Comparison of ENCODE assay signal across 9 cellular contexts in genomic region chr7:75596727-75597614, GRCh38.
DNase-seq lines count a peak whose midpoint lies in the region; ATAC-seq and TF ChIP-seq lines count a peak whose summit lies in the region.
"Had no signal": no experiment of that assay in that cellular context is flagged by ENCODE, and none has a peak within 500 bp of the region (broad histone marks: within the 10 kb centered on the region; RNA-seq: fewer than 3 reads in every experiment).

No MANE protein-coding gene starts in this region.

- no peak overlapping the region for H2AFZ ChIP-seq in neural progenitor cell (replicated peaks)

- TF ChIP-seq CTCF in GM13977 (IDR thresholded peaks at IDR 0.05; ENCODE audit: extremely low read depth, insufficient read depth, missing control alignments) (no peak), neural progenitor cell (IDR thresholded peaks at IDR 0.05) (no peak), transverse colon (IDR thresholded peaks at IDR 0.05) (no peak)

- no peaks in the 10 kb centered on the region for H3K9me3 ChIP-seq in neural progenitor cell (ENCODE audit: low read depth)
- no peaks in the 10 kb centered on the region for H3K9me3 ChIP-seq in transverse colon

- no peak overlapping the region for H3K9ac ChIP-seq in neural progenitor cell

- H3K27ac Mint-ChIP-seq in activated T-helper 17 cell treated with anti-CD3 and anti-CD28 coated beads, Interleukin-2, amount 50 U/mL, for 72 hours, result peak overlapping the region; percentile 86
- H3K27ac Mint-ChIP-seq in neural progenitor cell, result no peak overlapping the region

- peak overlapping the region; percentile 45 for H3K4me3 Mint-ChIP-seq in activated T-helper 17 cell treated with anti-CD3 and anti-CD28 coated beads, Interleukin-2, amount 50 U/mL, for 72 hours
- no peak overlapping the region for H3K4me3 Mint-ChIP-seq in neural progenitor cell

- peak; percentile 77 for DNase-seq in GM13977 (ENCODE audit: low spot score)
- no peak for DNase-seq in neural progenitor cell (ENCODE audit: low spot score)
- no peak for DNase-seq in transverse colon
- DNase-seq in GM03348 (ENCODE audit: low spot score), result no peak
- DNase-seq in NCI-H526 (lab: John Stamatoyannopoulos, UW), result no peak
- DNase-seq: NCI-H1092 treated with DMSO at 0.1 percent for 48 hours had no signal

- intact Hi-C loops in transverse colon (cut with DNase I; ENCODE audit: low total_unique reads), result no loop called here

- no peaks in the 10 kb centered on the region for H3K27me3 ChIP-seq in neural progenitor cell
- H3K27me3 ChIP-seq in transverse colon, result no peaks in the 10 kb centered on the region

- no peaks in the 10 kb centered on the region for H3K9me3 Mint-ChIP-seq in activated T-helper 17 cell treated with anti-CD3 and anti-CD28 coated beads, Interleukin-2, amount 50 U/mL, for 72 hours
- no peaks in the 10 kb centered on the region for H3K9me3 Mint-ChIP-seq in neural progenitor cell

- H3K4me1 ChIP-seq in neural progenitor cell (peaks cover 36% of the 10 kb centered on the region), transverse colon (peaks cover 0 to 4% (median 0%) of the 10 kb centered on the region in 4 donors)

- H3K27me3 Mint-ChIP-seq in activated T-helper 17 cell treated with anti-CD3 and anti-CD28 coated beads, Interleukin-2, amount 50 U/mL, for 72 hours, result no peaks in the 10 kb centered on the region
- H3K27me3 Mint-ChIP-seq in neural progenitor cell (ENCODE audit: insufficient read depth, low read depth), result peaks cover 5% of the 10 kb centered on the region

- WGBS in transverse colon (ENCODE audit: low coverage in 1 of 2), 2 donors, result 76 to 83% methylated on average over 1 to 16 of the region's 16 CpGs

- H3K4me2 ChIP-seq in neural progenitor cell, result no peak overlapping the region

- peaks cover 29% of the 10 kb centered on the region for H3K79me2 ChIP-seq in neural progenitor cell (ENCODE audit: low read depth)

- no peak overlapping the region for H3K4me3 ChIP-seq in neural progenitor cell
- no peak overlapping the region for H3K4me3 ChIP-seq in transverse colon
- H3K4me3 ChIP-seq: lung had no signal

- H3K27ac ChIP-seq in neural progenitor cell (peak overlapping the region; percentile 55), transverse colon (no peak overlapping the region)

- peaks cover 7% of the 10 kb centered on the region for H3K36me3 Mint-ChIP-seq in activated T-helper 17 cell treated with anti-CD3 and anti-CD28 coated beads, Interleukin-2, amount 50 U/mL, for 72 hours (ENCODE audit: low read depth)
- H3K36me3 Mint-ChIP-seq in neural progenitor cell, result peaks cover 22% of the 10 kb centered on the region

- peak; percentile 67 for ATAC-seq in HG02852 (IDR thresholded peaks at IDR 0.05; ENCODE audit: unreplicated experiment)
- ATAC-seq in activated T-helper 17 cell treated with anti-CD3 and anti-CD28 coated beads, Interleukin-2, amount 50 U/mL, for 72 hours (replicated peaks), result peak; percentile 79

- peaks cover 20% of the 10 kb centered on the region for H3K4me1 Mint-ChIP-seq in activated T-helper 17 cell treated with anti-CD3 and anti-CD28 coated beads, Interleukin-2, amount 50 U/mL, for 72 hours
- peaks cover 36% of the 10 kb centered on the region for H3K4me1 Mint-ChIP-seq in neural progenitor cell

- H3K36me3 ChIP-seq in neural progenitor cell (peaks cover 2% of the 10 kb centered on the region), transverse colon (no peaks in the 10 kb centered on the region)

- TF ChIP-seq POLR2A in transverse colon (IDR thresholded peaks at IDR 0.05), result no peak

- H4K20me1 ChIP-seq in neural progenitor cell (ENCODE audit: low read depth), result peaks cover 38% of the 10 kb centered on the region

- TF ChIP-seq EP300 in transverse colon (IDR thresholded peaks at IDR 0.05; ENCODE audit: low read depth), result no peak

- peaks cover 39% of the 10 kb centered on the region for H3F3A ChIP-seq in neural progenitor cell (ENCODE audit: low read depth)

- in situ Hi-C loops in GM13977 (cut with MboI; ENCODE audit: low pct_unique_long_range_greater_than_20kb, low sequenced_read_pairs, unreplicated experiment), result no loop called here
- in situ Hi-C loops in transverse colon (cut with MboI; ENCODE audit: low pct_ligation_motif_present in 1 of 4, low pct_unique_long_range_greater_than_20kb in 1 of 4, low sequenced_read_pairs in 3 of 4), result no loop called here
